8 cellular contexts compared by ENCODE assay signal in genomic region chr3:196969660-196970546, GRCh38. TPM values are rescaled to one million over a fixed set of nuclear protein-coding genes. Genes with fewer than 3 reads are reported as not detected.
DNase-seq lines count a peak whose midpoint lies in the region; ATAC-seq and TF ChIP-seq lines count a peak whose summit lies in the region.

No MANE protein-coding gene starts in this region.

- BruUV-seq in Calu3 (replicated peaks; lab: Mats Ljungman, UMichigan), result no TSS peak

- H3K9me3 Mint-ChIP-seq in Calu3 (ENCODE audit: low read depth, unreplicated experiment), result no peaks in the 10 kb centered on the region
- no peaks in the 10 kb centered on the region for H3K9me3 Mint-ChIP-seq in activated naive CD4-positive, alpha-beta T cell treated with anti-CD3 and anti-CD28 coated beads, Interleukin-2, amount 10 ng/mL, durations not matched to agents 7 days and 5 days
- H3K9me3 Mint-ChIP-seq in progenitor cell of endocrine pancreas (ENCODE audit: low read depth), result no peaks in the 10 kb centered on the region

- H3K27ac ChIP-seq in SJSA1 (no peak overlapping the region), vagina (peak overlapping the region; percentile 78)

- intact Hi-C loops in Calu3 (cut with micrococcal nuclease; ENCODE audit: unreplicated experiment) (loop anchor here (5.0 to 10.0 kb wide), 2 partner anchors 215 to 363 kb away; no protein-coding TSS in a partner anchor), cardiac septum (cut with DNase I) (loop anchor here (2.0 to 5.0 kb wide), 2 partner anchors 131 to 363 kb away; no protein-coding TSS in a partner anchor), vagina (cut with DNase I) (loop anchor here (10.0 kb wide), 1 partner anchor 135 kb away; no protein-coding TSS in a partner anchor)

- H3K27me3 ChIP-seq in SJSA1 (replicated peaks) (no peaks in the 10 kb centered on the region), vagina (no peaks in the 10 kb centered on the region)

- H3K9me3 ChIP-seq in SJSA1 (replicated peaks), result peaks cover 10% of the 10 kb centered on the region; the same call in 1 of the 2 replicates
- no peaks in the 10 kb centered on the region for H3K9me3 ChIP-seq in vagina

- peak overlapping the region; percentile 80 for H3K4me3 Mint-ChIP-seq in Calu3 (ENCODE audit: low read depth, unreplicated experiment)
- H3K4me3 Mint-ChIP-seq in activated naive CD4-positive, alpha-beta T cell treated with anti-CD3 and anti-CD28 coated beads, Interleukin-2, amount 10 ng/mL, durations not matched to agents 7 days and 5 days, result peak overlapping the region; percentile 77
- peak overlapping the region; percentile 72 for H3K4me3 Mint-ChIP-seq in progenitor cell of endocrine pancreas (ENCODE audit: low read depth)

- H3K36me3 ChIP-seq in SJSA1 (0 out of 2 replicates have a peak, but pooled peaks cover 3% of the 10 kb centered on the region), vagina (no peaks in the 10 kb centered on the region)

- H3K4me1 ChIP-seq in SJSA1 (replicated peaks) (peaks cover 20% of the 10 kb centered on the region), vagina (peaks cover 17% of the 10 kb centered on the region)

- peak; percentile 55 for ATAC-seq in GM21381 (IDR thresholded peaks at IDR 0.05; ENCODE audit: unreplicated experiment)

- H3K4me3 ChIP-seq in SJSA1 (peak overlapping the region; percentile 60), vagina (peak overlapping the region; percentile 90 to 98)

- CTCF ChIA-PET in Calu3 (lab: Charles Lee), result interaction anchor here (0.5 kb wide), 2 partner anchors 330 to 609 kb away, joined by 3 read pairs; partner anchors contain the start of gene NRROS
- CTCF ChIA-PET in activated naive CD4-positive, alpha-beta T cell treated with anti-CD3 and anti-CD28 coated beads, Interleukin-2, amount 10 ng/mL, durations not matched to agents 7 days and 5 days (lab: Charles Lee), result interaction anchor here (1.0 to 2.1 kb wide), 6 partner anchors 19 to 393 kb away, joined by 3 to 15 read pairs (median 5); partner anchors contain the start of gene NCBP2

- H3K27ac Mint-ChIP-seq in Calu3 (ENCODE audit: unreplicated experiment) (peak overlapping the region; percentile 27), progenitor cell of endocrine pancreas (no peak overlapping the region)
- H3K27ac Mint-ChIP-seq in activated naive CD4-positive, alpha-beta T cell treated with anti-CD3 and anti-CD28 coated beads, Interleukin-2, amount 10 ng/mL, durations not matched to agents 7 days and 5 days, result peak overlapping the region; percentile 67

- no peak for TF ChIP-seq POLR2A in vagina (IDR thresholded peaks at IDR 0.05)

- H3K4me1 Mint-ChIP-seq in Calu3 (ENCODE audit: low read depth, unreplicated experiment), result peaks cover 10% of the 10 kb centered on the region
- peaks cover 22% of the 10 kb centered on the region for H3K4me1 Mint-ChIP-seq in activated naive CD4-positive, alpha-beta T cell treated with anti-CD3 and anti-CD28 coated beads, Interleukin-2, amount 10 ng/mL, durations not matched to agents 7 days and 5 days
- H3K4me1 Mint-ChIP-seq in progenitor cell of endocrine pancreas (ENCODE audit: low read depth), result peaks cover 1% of the 10 kb centered on the region

- H3K36me3 Mint-ChIP-seq in Calu3 (ENCODE audit: insufficient read depth, unreplicated experiment), result peaks cover 29% of the 10 kb centered on the region
- H3K36me3 Mint-ChIP-seq in activated naive CD4-positive, alpha-beta T cell treated with anti-CD3 and anti-CD28 coated beads, Interleukin-2, amount 10 ng/mL, durations not matched to agents 7 days and 5 days, result peaks cover 9% of the 10 kb centered on the region
- peaks cover 5% of the 10 kb centered on the region for H3K36me3 Mint-ChIP-seq in progenitor cell of endocrine pancreas (ENCODE audit: insufficient read depth)

- TF ChIP-seq CTCF in Calu3 (IDR thresholded peaks at IDR 0.05; ENCODE audit: unreplicated experiment) (peak; percentile 85), progenitor cell of endocrine pancreas (IDR thresholded peaks at IDR 0.05; ENCODE audit: unreplicated experiment) (peak; percentile 90), vagina (IDR thresholded peaks at IDR 0.05) (peak; percentile 27 to 90 (median 56))

- H3K27me3 Mint-ChIP-seq in Calu3 (ENCODE audit: unreplicated experiment) (peaks cover 16% of the 10 kb centered on the region), progenitor cell of endocrine pancreas (peaks cover 50% of the 10 kb centered on the region)
- H3K27me3 Mint-ChIP-seq in activated naive CD4-positive, alpha-beta T cell treated with anti-CD3 and anti-CD28 coated beads, Interleukin-2, amount 10 ng/mL, durations not matched to agents 7 days and 5 days, result peaks cover 46% of the 10 kb centered on the region

- peak; percentile 83 for DNase-seq in Calu3
- DNase-seq in HuH-7 (ENCODE audit: low spot score), result peak; percentile 83
- peak in 1 of 2 experiments; percentile 44 for DNase-seq in SJSA1 (ENCODE audit: low read depth in 1 of 2, low spot score in 2 of 2)
- DNase-seq in activated naive CD4-positive, alpha-beta T cell treated with anti-CD3 and anti-CD28 coated beads, Interleukin-2, amount 10 ng/mL, durations not matched to agents 7 days and 5 days, result peak; percentile 73
- peak; percentile 85 for DNase-seq in cardiac septum (ENCODE audit: low spot score)
- DNase-seq in progenitor cell of endocrine pancreas (ENCODE audit: low spot score, unreplicated experiment), result peak; percentile 65
- DNase-seq in vagina (ENCODE audit: extremely low spot score in 2 of 2), result no peak

RNA-seq across cellular contexts. Expression of gene PIGZ, which starts 1.3 kb away (rescaled TPM):
- total RNA-seq in Calu3 (2022) (6.7 TPM in 2 replicates), cardiac septum (5.9 TPM), progenitor cell of endocrine pancreas (4.7 and 6.0 TPM in 2 replicates), vagina (9.8 TPM)
- total RNA-seq in SJSA1 (2014; rRNA removed; shearing (Covaris generic)), result 0.13 and 0.84 TPM in 2 replicates

RNA-seq across cellular contexts. Expression of gene NCBP2, which starts 27.6 kb away (rescaled TPM):
- 67.1 and 71.5 TPM in 2 replicates for total RNA-seq in Calu3 (2022)
- total RNA-seq in SJSA1 (2014; rRNA removed; shearing (Covaris generic)), result 44.8 and 44.9 TPM in 2 replicates
- total RNA-seq in cardiac septum, result 47.1 TPM
- 79.9 and 84.9 TPM in 2 replicates for total RNA-seq in progenitor cell of endocrine pancreas
- 25.8 TPM for total RNA-seq in vagina

RNA-seq across cellular contexts. Expression of gene MELTF, which starts 59.7 kb away (rescaled TPM):
- total RNA-seq in Calu3 (2022) (29.8 and 39.0 TPM in 2 replicates), cardiac septum (10.8 TPM), progenitor cell of endocrine pancreas (4.8 and 5.0 TPM in 2 replicates), vagina (23.6 TPM)
- 1.7 and 8.2 TPM in 2 replicates for total RNA-seq in SJSA1 (2014; rRNA removed; shearing (Covaris generic))

Comparison
In these comparisons a context has a peak if more than half of its experiments do, and no peak if none do; other contexts are left out.
1. DNase-seq: peak in Calu3 (single experiment), HuH-7 (single experiment), activated naive CD4-positive, alpha-beta T cell treated with anti-CD3 and anti-CD28 coated beads, Interleukin-2, amount 10 ng/mL, durations not matched to agents 7 days and 5 days (single experiment), cardiac septum (single experiment) and progenitor cell of endocrine pancreas (single experiment); none in vagina (0 of 2).
2. Peak in every context shown above with its lines, with median percentiles within 50 percentile points of each other: H3K4me3 Mint-ChIP-seq and CTCF ChIP-seq.